ENCODE assay signal across 1 cellular context in genomic region chr4:742742-743311, GRCh38.
TF ChIP-seq lines count a peak whose summit lies in the region.

No MANE protein-coding gene starts in this region.

TF ChIP-seq in liver, 16 proteins besides CTCF, POLR2A, EP300 and RAD21 (continued from another document):
- TF ChIP-seq EGR1 (IDR thresholded peaks at IDR 0.05; ENCODE audit: low read depth in 2 of 2) (no peak), FOXA1 (IDR thresholded peaks at IDR 0.05) (no peak), YY1 (IDR thresholded peaks at IDR 0.05) (no peak), REST (IDR thresholded peaks at IDR 0.05) (no peak), TAF1 (conservative IDR thresholded peaks at IDR 0.05) (no peak), SP1 (IDR thresholded peaks at IDR 0.05) (no peak)
